Comparison of ENCODE assay signal across 8 cellular contexts in the genomic region with DNA sequence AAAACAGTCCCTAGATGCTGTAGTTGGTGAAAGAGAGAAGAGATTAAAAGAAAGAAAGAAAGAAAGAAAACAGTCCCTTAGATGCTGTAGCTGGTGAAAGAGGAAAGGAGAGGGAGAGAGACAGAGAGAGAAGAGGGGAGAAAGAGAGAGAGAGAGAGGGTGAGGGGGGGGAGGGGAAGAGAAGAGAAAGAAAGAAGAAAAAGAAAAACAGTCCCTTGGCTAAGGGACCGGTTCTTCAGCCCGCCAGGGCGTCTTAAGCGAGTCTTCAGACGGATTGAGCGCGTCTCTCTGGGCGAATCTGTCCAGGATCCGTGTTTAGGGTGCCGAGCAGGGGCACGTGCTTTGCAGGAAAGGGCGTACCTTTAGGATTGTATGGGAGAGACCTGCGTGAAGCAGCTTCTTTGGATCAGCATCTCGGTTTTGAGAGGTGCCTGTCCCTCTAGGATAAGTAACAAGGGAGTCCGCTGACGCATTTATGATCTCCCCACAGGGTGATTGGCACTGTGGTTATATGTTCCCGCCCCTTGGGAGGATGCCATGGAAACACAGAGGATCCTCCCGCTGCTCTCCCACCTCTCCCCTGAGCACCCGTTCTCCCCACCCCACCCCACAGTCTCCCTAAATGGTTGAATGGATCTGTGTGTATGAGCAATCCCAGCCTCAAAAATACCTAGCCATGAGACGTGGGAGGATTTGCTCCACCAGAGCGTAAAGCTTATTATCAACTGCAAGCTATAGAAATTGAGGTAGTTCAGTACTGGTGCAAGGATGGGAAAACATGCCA. TPM values are rescaled to one million over a fixed set of nuclear protein-coding genes. Genes with fewer than 3 reads are reported as not detected.
DNase-seq lines count a peak whose midpoint lies in the region; ATAC-seq and TF ChIP-seq lines count a peak whose summit lies in the region.

No MANE protein-coding gene starts in this region.

- in situ Hi-C loops in GM18951 (cut with MboI; ENCODE audit: low sequenced_read_pairs, unreplicated experiment) = no loop called here

- POLR2A ChIA-PET in activated naive CD8-positive, alpha-beta T cell treated with anti-CD3 and anti-CD28 coated beads, Interleukin-2, amount 10 ng/mL, durations not matched to agents 7 days and 5 days (lab: Charles Lee) = interaction anchor here (0.7 to 6.1 kb wide), 8 partner anchors 11 to 37 kb away, joined by 4 to 120 read pairs (median 18); a partner anchor contains a TSS

- TF ChIP-seq CTCF in C4-2B (conservative IDR thresholded peaks at IDR 0.05) (no peak), osteoblast (IDR thresholded peaks at IDR 0.05; ENCODE audit: extremely low read depth, low read depth, low read length) (no peak)

- H3K4me1 ChIP-seq in osteoblast (ENCODE audit: insufficient read depth, low read length) = peaks cover 19% of the 10 kb centered on the region

- H3K27me3 Mint-ChIP-seq in activated naive CD8-positive, alpha-beta T cell treated with anti-CD3 and anti-CD28 coated beads, Interleukin-2, amount 10 ng/mL, durations not matched to agents 7 days and 5 days = peaks cover 1% of the 10 kb centered on the region

- no peaks in the 10 kb centered on the region for H3K27me3 ChIP-seq in osteoblast (ENCODE audit: insufficient read depth, low read length)

- H3K4me3 ChIP-seq in osteoblast (ENCODE audit: insufficient read depth, low read length) = peak overlapping the region; percentile 86

- TF ChIP-seq POLR2A in GM18951 (IDR thresholded peaks at IDR 0.05; ENCODE audit: extremely low read depth, insufficient read depth, insufficient read length) = peak; percentile 53

- no peak for ATAC-seq in activated naive CD8-positive, alpha-beta T cell treated with anti-CD3 and anti-CD28 coated beads, Interleukin-2, amount 10 ng/mL, durations not matched to agents 7 days and 5 days (ENCODE audit: low read depth)
- ATAC-seq in HG03354 (IDR thresholded peaks at IDR 0.05; ENCODE audit: poor library complexity, severe bottlenecking, unreplicated experiment) (no peak), GM21825 (IDR thresholded peaks at IDR 0.05; ENCODE audit: unreplicated experiment) (no peak)

- peaks cover 34% of the 10 kb centered on the region for H3K4me1 Mint-ChIP-seq in activated naive CD8-positive, alpha-beta T cell treated with anti-CD3 and anti-CD28 coated beads, Interleukin-2, amount 10 ng/mL, durations not matched to agents 7 days and 5 days

- peak overlapping the region; percentile 100 for H3K27ac Mint-ChIP-seq in activated naive CD8-positive, alpha-beta T cell treated with anti-CD3 and anti-CD28 coated beads, Interleukin-2, amount 10 ng/mL, durations not matched to agents 7 days and 5 days

- no peaks in the 10 kb centered on the region for H3K36me3 ChIP-seq in osteoblast (ENCODE audit: insufficient read depth, low read length)

- peak overlapping the region; percentile 87 for H3K4me2 ChIP-seq in osteoblast (ENCODE audit: insufficient read depth, low read length)

- no peaks in the 10 kb centered on the region for H4K20me1 ChIP-seq in osteoblast (ENCODE audit: insufficient read depth, low read length)

- no peaks in the 10 kb centered on the region for H3K9me3 ChIP-seq in osteoblast (ENCODE audit: low read depth, low read length)

- H3K79me2 ChIP-seq in osteoblast (ENCODE audit: insufficient read depth, low read length) = no peaks in the 10 kb centered on the region

- H2AFZ ChIP-seq in osteoblast (ENCODE audit: low read length) = peak overlapping the region; percentile 98

- no peaks in the 10 kb centered on the region for H3K9me3 Mint-ChIP-seq in activated naive CD8-positive, alpha-beta T cell treated with anti-CD3 and anti-CD28 coated beads, Interleukin-2, amount 10 ng/mL, durations not matched to agents 7 days and 5 days

- peak overlapping the region; percentile 91 for H3K4me3 Mint-ChIP-seq in activated naive CD8-positive, alpha-beta T cell treated with anti-CD3 and anti-CD28 coated beads, Interleukin-2, amount 10 ng/mL, durations not matched to agents 7 days and 5 days

- DNase-seq in NCI-H748 (lab: John Stamatoyannopoulos, UW; ENCODE audit: unreplicated experiment) (peak; percentile 72), glomerular visceral epithelial cell (ENCODE audit: extremely low spot score) (peak; percentile 100), osteoblast (ENCODE audit: insufficient read length, low spot score, missing footprints) (peak; percentile 62)
- DNase-seq in activated naive CD8-positive, alpha-beta T cell treated with anti-CD3 and anti-CD28 coated beads, Interleukin-2, amount 10 ng/mL, durations not matched to agents 7 days and 5 days = no peak

- H3K36me3 Mint-ChIP-seq in activated naive CD8-positive, alpha-beta T cell treated with anti-CD3 and anti-CD28 coated beads, Interleukin-2, amount 10 ng/mL, durations not matched to agents 7 days and 5 days = no peaks in the 10 kb centered on the region

- H3K27ac ChIP-seq in C4-2B (peak overlapping the region; percentile 83), osteoblast (ENCODE audit: low read depth, low read length) (peak overlapping the region; percentile 78)

RNA-seq across cellular contexts. Expression of a gene that starts 16.7 kb away (rescaled TPM):
- 10 to 100 TPM; 27.9 to 34.2 TPM for total RNA-seq in activated naive CD8-positive, alpha-beta T cell treated with anti-CD3 and anti-CD28 coated beads, Interleukin-2, amount 10 ng/mL, durations not matched to agents 7 days and 5 days
- not detected in 2 replicates for total RNA-seq in osteoblast

RNA-seq across cellular contexts. Expression of a gene that starts 16.8 kb away (rescaled TPM):
- total RNA-seq in activated naive CD8-positive, alpha-beta T cell treated with anti-CD3 and anti-CD28 coated beads, Interleukin-2, amount 10 ng/mL, durations not matched to agents 7 days and 5 days = 10 to 100 TPM; 86.4 to 86.7 TPM
- total RNA-seq in osteoblast = under 0.01 and 0.36 TPM in 2 replicates

RNA-seq across cellular contexts. Expression of a gene that starts 36.9 kb away (rescaled TPM):
- not detected for total RNA-seq in activated naive CD8-positive, alpha-beta T cell treated with anti-CD3 and anti-CD28 coated beads, Interleukin-2, amount 10 ng/mL, durations not matched to agents 7 days and 5 days
- 0.29 and 0.36 TPM in 2 replicates for total RNA-seq in osteoblast

Comparison
In these comparisons a context has a peak if more than half of its experiments do, and no peak if none do; other contexts are left out.
1. RNA of a gene that starts 16.7 kb away (total RNA-seq): 27.9 to 34.2 TPM in activated naive CD8-positive, alpha-beta T cell treated with anti-CD3 and anti-CD28 coated beads, Interleukin-2, amount 10 ng/mL, durations not matched to agents 7 days and 5 days; not detected in osteoblast; every median in the first group is over 10 times any median in the second.
2. RNA of a gene that starts 16.8 kb away (total RNA-seq): 86.4 to 86.7 TPM in activated naive CD8-positive, alpha-beta T cell treated with anti-CD3 and anti-CD28 coated beads, Interleukin-2, amount 10 ng/mL, durations not matched to agents 7 days and 5 days; under 0.01 to 0.36 TPM in osteoblast; every median in the first group is over 10 times any median in the second.